Comparison of ENCODE assay signal across 28 cellular contexts in the genomic region with DNA sequence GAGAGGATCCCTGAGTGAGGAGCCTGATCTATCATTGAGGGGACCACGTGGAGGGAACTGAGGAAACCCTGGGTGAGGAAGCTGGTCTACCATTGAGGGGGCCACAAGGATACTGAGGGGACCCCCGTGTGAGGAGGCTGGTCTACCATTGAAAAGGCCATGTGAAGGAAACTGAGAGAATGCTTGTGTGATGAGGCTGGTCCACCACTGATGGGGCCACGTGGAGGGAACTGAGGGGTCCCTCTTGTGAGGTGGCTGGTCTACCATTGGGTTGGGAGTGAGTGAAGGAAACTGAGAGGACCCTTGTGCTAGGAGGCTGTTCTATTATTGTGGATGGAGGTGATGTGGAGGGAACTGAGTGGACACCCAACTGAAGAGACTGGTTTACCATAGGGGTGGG.
DNase-seq lines count a peak whose midpoint lies in the region; ATAC-seq and TF ChIP-seq lines count a peak whose summit lies in the region.
"Had no signal": no experiment of that assay in that cellular context is flagged by ENCODE, and none has a peak within 500 bp of the region (broad histone marks: within the 10 kb centered on the region; RNA-seq: fewer than 3 reads in every experiment).

No MANE protein-coding gene starts in this region.

- H3K36me3 Mint-ChIP-seq in type B pancreatic cell: no peaks in the 10 kb centered on the region
- H3K36me3 Mint-ChIP-seq: activated naive CD4-positive, alpha-beta T cell treated with anti-CD3 and anti-CD28 coated beads, Interleukin-2, amount 50 U/mL, for 24 hours; stimulated activated effector memory CD8-positive, alpha-beta T cell treated with anti-CD3 and anti-CD28 coated beads, Interleukin-12 subunit alpha, Interleukin-12 subunit beta, amount 100 ng/mL, for 72 hours had no signal

- intact Hi-C loops in cardiac septum (cut with DNase I) (no loop called here), left cardiac atrium (cut with DNase I) (no loop called here)

- H3K27ac ChIP-seq in coronary artery: no peak overlapping the region
- H3K27ac ChIP-seq: BLaER1 treated with 17β-estradiol and CSF1 and Interleukin-3, amounts not matched to agents 10 nM and 100 nM; left ventricle myocardium inferior; neutrophil; PC-9; psoas muscle; upper lobe of left lung had no signal

- no peak overlapping the region for H3K4me3 Mint-ChIP-seq in type B pancreatic cell
- H3K4me3 Mint-ChIP-seq: activated naive CD4-positive, alpha-beta T cell treated with anti-CD3 and anti-CD28 coated beads, Interleukin-2, amount 50 U/mL, for 24 hours; activated T-cell treated with anti-CD3 and anti-CD28 coated beads, Interleukin-2, amount 50 U/mL, for 72 hours; stimulated activated effector memory CD8-positive, alpha-beta T cell treated with anti-CD3 and anti-CD28 coated beads, Interleukin-12 subunit alpha, Interleukin-12 subunit beta, amount 100 ng/mL, for 72 hours; T-helper 17 cell had no signal

- DNase-seq in cardiac septum (ENCODE audit: low spot score) (peak; percentile 62), left cardiac atrium (no peak), coronary artery (ENCODE audit: low spot score) (peak; percentile 45), mesenteric fat pad (ENCODE audit: low spot score) (peak; percentile 64), type B pancreatic cell (ENCODE audit: extremely low spot score, unreplicated experiment) (peak; percentile 34), NCI-H1930 (lab: John Stamatoyannopoulos, UW) (no peak), iPS-NIHi7 (ENCODE audit: extremely low spot score) (no peak), ureter (ENCODE audit: low spot score) (no peak)
- DNase-seq: activated T-cell treated with anti-CD3 and anti-CD28 coated beads, Interleukin-2, amount 50 U/mL, for 72 hours; anterior cingulate cortex; COR-L47; DMS53; effector CD8-positive, alpha-beta T cell; erythroblast; IMR-90; left ventricle myocardium inferior; MV-4-11; PC-9; psoas muscle; Right ventricle myocardium superior; stimulated activated CD4-positive, alpha-beta T cell treated with anti-CD3 and anti-CD28 coated beads, Interleukin-15, amount 100 ng/mL, for 24 hours; stimulated activated CD4-positive, alpha-beta T cell treated with anti-CD3 and anti-CD28 coated beads, Interleukin-4, amount 100 ng/mL, for 4 hours; T-helper 17 cell had no signal

- no peak overlapping the region for H3K27ac Mint-ChIP-seq in type B pancreatic cell
- H3K27ac Mint-ChIP-seq: activated naive CD4-positive, alpha-beta T cell treated with anti-CD3 and anti-CD28 coated beads, Interleukin-2, amount 50 U/mL, for 24 hours; activated T-cell treated with anti-CD3 and anti-CD28 coated beads, Interleukin-2, amount 50 U/mL, for 72 hours; stimulated activated effector memory CD8-positive, alpha-beta T cell treated with anti-CD3 and anti-CD28 coated beads, Interleukin-12 subunit alpha, Interleukin-12 subunit beta, amount 100 ng/mL, for 72 hours; T-helper 17 cell had no signal

- no peaks in the 10 kb centered on the region for H3K4me1 Mint-ChIP-seq in type B pancreatic cell (ENCODE audit: unreplicated experiment)
- H3K4me1 Mint-ChIP-seq: activated naive CD4-positive, alpha-beta T cell treated with anti-CD3 and anti-CD28 coated beads, Interleukin-2, amount 50 U/mL, for 24 hours; stimulated activated effector memory CD8-positive, alpha-beta T cell treated with anti-CD3 and anti-CD28 coated beads, Interleukin-12 subunit alpha, Interleukin-12 subunit beta, amount 100 ng/mL, for 72 hours; T-helper 17 cell had no signal

- H3K27me3 Mint-ChIP-seq in type B pancreatic cell: peaks cover 61% of the 10 kb centered on the region
- H3K27me3 Mint-ChIP-seq: T-helper 17 cell had no signal

- H3K4me3 ChIP-seq in coronary artery: no peak overlapping the region
- H3K4me3 ChIP-seq: BLaER1 treated with 17β-estradiol and CSF1 and Interleukin-3, amounts not matched to agents 10 nM and 100 nM; left ventricle myocardium inferior; PC-9; psoas muscle; upper lobe of left lung had no signal

- H3K9me3 Mint-ChIP-seq in type B pancreatic cell: peaks cover 50% of the 10 kb centered on the region

- no peak for ATAC-seq in left cardiac atrium
- ATAC-seq: activated T-cell treated with anti-CD3 and anti-CD28 coated beads, Interleukin-2, amount 50 U/mL, for 72 hours; psoas muscle; stimulated activated effector memory CD8-positive, alpha-beta T cell treated with anti-CD3 and anti-CD28 coated beads, Interleukin-12 subunit alpha, Interleukin-12 subunit beta, amount 100 ng/mL, for 72 hours; T-helper 17 cell had no signal

- TF ChIP-seq CTCF in coronary artery (IDR thresholded peaks at IDR 0.05): no peak
- TF ChIP-seq CTCF in type B pancreatic cell (conservative IDR thresholded peaks at IDR 0.05): no peak

Comparison
In these comparisons a context has a peak if more than half of its experiments do, and no peak if none do; other contexts are left out.
1. DNase-seq: peak in cardiac septum (single experiment), coronary artery (single experiment), mesenteric fat pad (single experiment) and type B pancreatic cell (single experiment); none in left cardiac atrium (single experiment), NCI-H1930 (0 of 2), iPS-NIHi7 (single experiment) and ureter (single experiment).